In genomic region chr12:58295268-58295667, GRCh38 we compare ENCODE assay signal across 36 cellular contexts.
DNase-seq lines count a peak whose midpoint lies in the region; ATAC-seq, FAIRE-seq and TF ChIP-seq lines count a peak whose summit lies in the region.
"Had no signal": no experiment of that assay in that cellular context is flagged by ENCODE, and none has a peak within 500 bp of the region (broad histone marks: within the 10 kb centered on the region; RNA-seq: fewer than 3 reads in every experiment).

No MANE protein-coding gene starts in this region.

- dilution Hi-C loops in IMR-90 (cut with HindIII; ENCODE audit: low sequenced_read_pairs, unreplicated experiment) = no loop called here

- H2AFZ ChIP-seq in HepG2 (ENCODE audit: low read length) = no peak overlapping the region
- no peak overlapping the region for H2AFZ ChIP-seq in IMR-90 (replicated peaks; ENCODE audit: low read length, poor library complexity)
- H2AFZ ChIP-seq in K562 (ENCODE audit: low read depth, low read length) = no peak overlapping the region
- H2AFZ ChIP-seq in trophoblast cell (ENCODE audit: insufficient read depth, low read length, poor library complexity) = no peak overlapping the region

- H3K9me1 ChIP-seq in IMR-90 (ENCODE audit: insufficient read depth, low read length) = no peaks in the 10 kb centered on the region
- no peaks in the 10 kb centered on the region for H3K9me1 ChIP-seq in K562 (ENCODE audit: control insufficient read depth, insufficient read depth, low read length)

- DNase-seq in HepG2 (ENCODE audit: low spot score) (no peak), right lobe of liver (no peak), A549 (ENCODE audit: low read depth in 1 of 2, low spot score in 1 of 2) (no peak), IMR-90 (no peak), K562 (ENCODE audit: extremely low read depth in 1 of 4, low spot score in 3 of 4) (no peak), progenitor cell of endocrine pancreas (ENCODE audit: low spot score, unreplicated experiment) (no peak), trophoblast cell (no peak)
- no peak for DNase-seq in activated CD8-positive, alpha-beta memory T cell treated with anti-CD3 and anti-CD28 coated beads for 24 hours
- DNase-seq: 8988T; ACHN; AML-193; BE2C; C1 segment of cervical spinal cord; Caco-2; Calu3; CD4-positive, alpha-beta memory T cell; CD4-positive, alpha-beta T cell; CD4-positive, CD25-positive, alpha-beta regulatory T cell; CD8-positive, alpha-beta memory T cell; CD8-positive, alpha-beta T cell; COR-L47; DMS 273 treated with DMSO at 0.1 percent for 48 hours; DMS153; DMS53; DMS79; DMS79 treated with DMSO at 0.1 percent for 48 hours; DND-41; EL had no signal

- no peak overlapping the region for H3K27ac ChIP-seq in HepG2 (ENCODE audit: extremely low read length, insufficient read depth, low read length)
- H3K27ac ChIP-seq in right lobe of liver = no peak overlapping the region
- H3K27ac ChIP-seq in A549 = no peak overlapping the region
- no peak overlapping the region for H3K27ac ChIP-seq in IMR-90 (ENCODE audit: insufficient read depth, low read length)
- no peak overlapping the region for H3K27ac ChIP-seq in K562 (ENCODE audit: extremely low read depth, low read depth, low read length)
- H3K27ac ChIP-seq in trophoblast cell (ENCODE audit: low read depth, low read length) = no peak overlapping the region
- H3K27ac ChIP-seq: 22Rv1; BLaER1; BLaER1 treated with 17β-estradiol and CSF1 and Interleukin-3, amounts not matched to agents 10 nM and 100 nM; C4-2B had no signal

- TF ChIP-seq CTCF in HepG2 (CRISPR knock-in tag; IDR thresholded peaks at IDR 0.05) = no peak
- TF ChIP-seq CTCF in right lobe of liver (IDR thresholded peaks at IDR 0.05) = no peak
- TF ChIP-seq CTCF in A549 (IDR thresholded peaks at IDR 0.05) = no peak
- TF ChIP-seq CTCF in IMR-90 (conservative IDR thresholded peaks at IDR 0.05; ENCODE audit: low read depth, low read length) = no peak
- TF ChIP-seq CTCF in K562 (IDR thresholded peaks at IDR 0.05 in 2 of 3, conservative IDR thresholded peaks at IDR 0.05 in 1 of 3; ENCODE audit: insufficient read depth in 2 of 3, low read depth in 1 of 3, low read length in 3 of 3) = no peak
- no peak for TF ChIP-seq CTCF in progenitor cell of endocrine pancreas (IDR thresholded peaks at IDR 0.05; ENCODE audit: unreplicated experiment)

- ATAC-seq in HepG2 (no peak), right lobe of liver (no peak), A549 (no peak), IMR-90 (ENCODE audit: low read depth) (no peak), K562 (no peak)
- ATAC-seq: CD8-positive, alpha-beta T cell had no signal

- H3K36me3 Mint-ChIP-seq in progenitor cell of endocrine pancreas (ENCODE audit: insufficient read depth) = no peaks in the 10 kb centered on the region
- H3K36me3 Mint-ChIP-seq: CD14-positive monocyte; CD4-positive, alpha-beta memory T cell; CD4-positive, CD25-positive, alpha-beta regulatory T cell; CD8-positive, alpha-beta memory T cell; CD8-positive, alpha-beta T cell had no signal

- no peak overlapping the region for H2BK15ac ChIP-seq in IMR-90 (ENCODE audit: low read depth, low read length)

- H3K4me1 ChIP-seq in HepG2 (ENCODE audit: insufficient read depth, low read length) (peaks cover 11% of the 10 kb centered on the region), right lobe of liver (no peaks in the 10 kb centered on the region), A549 (no peaks in the 10 kb centered on the region), IMR-90 (ENCODE audit: control insufficient read depth, insufficient read depth, low read length) (peaks cover 2% of the 10 kb centered on the region; the same call in 1 of the 2 replicates), K562 (replicated peaks in 1 of 2; ENCODE audit: control insufficient read depth in 2 of 2, insufficient read depth in 2 of 2, low read length in 2 of 2) (no peaks in the 10 kb centered on the region), trophoblast cell (ENCODE audit: control insufficient read depth in 1 of 2, insufficient read depth in 2 of 2, low read length in 2 of 2) (no peaks in the 10 kb centered on the region)
- H3K4me1 ChIP-seq: BE2C; BLaER1; BLaER1 treated with 17β-estradiol and CSF1 and Interleukin-3, amounts not matched to agents 10 nM and 100 nM; Caco-2 had no signal

- 0% methylated on average over 1 of the region's 1 CpG for WGBS in HepG2 (ENCODE audit: low lambda C conversion rate)
- 21% methylated on average over 1 of the region's 1 CpG for WGBS in right lobe of liver (ENCODE audit: insufficient coverage, low coverage, low lambda C conversion rate, missing lambda C conversion rate)
- WGBS in A549 (ENCODE audit: missing lambda C conversion rate) = 95% methylated on average over 1 of the region's 1 CpG
- WGBS in IMR-90 (ENCODE audit: extremely low coverage in 2 of 2, insufficient read length in 1 of 2), 2 experiments = no CpG with 5 or more reads among the region's 1 CpG
- 0% methylated on average over 1 of the region's 1 CpG for WGBS in K562 (ENCODE audit: insufficient coverage, low coverage, missing lambda C conversion rate)
- WGBS in trophoblast cell (ENCODE audit: extremely low coverage, insufficient coverage, insufficient read length) = no CpG with 5 or more reads among the region's 1 CpG

- no peak overlapping the region for H4K8ac ChIP-seq in IMR-90 (ENCODE audit: low read depth in 2 of 2, low read length in 2 of 2)
- H4K8ac ChIP-seq in trophoblast cell (ENCODE audit: low read depth, low read length) = no peak overlapping the region

- H3K79me1 ChIP-seq in IMR-90 (ENCODE audit: low read depth in 1 of 2, low read length in 2 of 2) = no peaks in the 10 kb centered on the region
- H3K79me1 ChIP-seq in trophoblast cell (ENCODE audit: low read length) = no peaks in the 10 kb centered on the region

- TF ChIP-seq EP300 in HepG2 (IDR thresholded peaks at IDR 0.05; ENCODE audit: low read depth in 2 of 2, low read length in 2 of 2) = no peak
- TF ChIP-seq EP300 in HepG2 (CRISPR knock-in tag; IDR thresholded peaks at IDR 0.05; ENCODE audit: borderline replicate concordance) = no peak
- TF ChIP-seq EP300 in A549 (IDR thresholded peaks at IDR 0.05) = no peak
- no peak for TF ChIP-seq EP300 in K562 (IDR thresholded peaks at IDR 0.05; ENCODE audit: low read length)

- TF ChIP-seq POLR2A in HepG2 (IDR thresholded peaks at IDR 0.05; ENCODE audit: insufficient read depth in 1 of 2, low read depth in 2 of 2, low read length in 2 of 2) = no peak
- no peak for TF ChIP-seq POLR2A in right lobe of liver (IDR thresholded peaks at IDR 0.05)
- no peak for TF ChIP-seq POLR2A in A549 (IDR thresholded peaks at IDR 0.05; ENCODE audit: low read length)
- no peak for TF ChIP-seq POLR2A in IMR-90 (IDR thresholded peaks at IDR 0.05; ENCODE audit: low read depth, low read length)
- TF ChIP-seq POLR2A in K562 (conservative IDR thresholded peaks at IDR 0.05) = no peak

- no peak overlapping the region for H3K56ac ChIP-seq in IMR-90 (ENCODE audit: extremely low read depth, insufficient read depth, low read length)

- no peak overlapping the region for H4K12ac ChIP-seq in trophoblast cell (ENCODE audit: low read depth, low read length)

- in situ Hi-C loops in HepG2 (cut with HindIII; ENCODE audit: extremely low pct_ligation_motif_present, low pct_unique_long_range_greater_than_20kb) = no loop called here
- in situ Hi-C loops in IMR-90 (cut with MboI; ENCODE audit: low sequenced_read_pairs) = no loop called here
- in situ Hi-C loops in K562 (cut with MboI) = no loop called here

- H3K36me3 ChIP-seq in HepG2 (replicated peaks in 1 of 2; ENCODE audit: control insufficient read depth in 1 of 2, insufficient read depth in 2 of 2, low read length in 2 of 2) (no peaks in the 10 kb centered on the region), right lobe of liver (no peaks in the 10 kb centered on the region), IMR-90 (ENCODE audit: control insufficient read depth, insufficient read depth, low read length) (no peaks in the 10 kb centered on the region), K562 (ENCODE audit: control insufficient read depth, insufficient read depth, low read length) (no peaks in the 10 kb centered on the region), trophoblast cell (ENCODE audit: control insufficient read depth in 1 of 2, insufficient read depth in 2 of 2, low read length in 2 of 2) (no peaks in the 10 kb centered on the region)
- H3K36me3 ChIP-seq: BE2C; BLaER1; BLaER1 treated with 17β-estradiol and CSF1 and Interleukin-3, amounts not matched to agents 10 nM and 100 nM had no signal

- H2AK5ac ChIP-seq in IMR-90 (ENCODE audit: low read depth, low read length) (no peak overlapping the region), trophoblast cell (ENCODE audit: low read length) (no peak overlapping the region)

- H4K20me1 ChIP-seq in HepG2 (ENCODE audit: insufficient read depth, low read length) (no peaks in the 10 kb centered on the region), IMR-90 (ENCODE audit: insufficient read depth, low read length) (no peaks in the 10 kb centered on the region), K562 (replicated peaks; ENCODE audit: control insufficient read depth, insufficient read depth, low read length) (no peaks in the 10 kb centered on the region)
- H4K20me1 ChIP-seq: BLaER1; BLaER1 treated with 17β-estradiol and CSF1 and Interleukin-3, amounts not matched to agents 10 nM and 100 nM had no signal

- FAIRE-seq in HepG2 (lab: Jason Lieb, UNC) = no peak
- FAIRE-seq in A549 (lab: Jason Lieb, UNC) = no peak
- FAIRE-seq in K562 (lab: Jason Lieb, UNC) = no peak
- FAIRE-seq: A204.1, D721Med had no signal

- no peak overlapping the region for H4K5ac ChIP-seq in IMR-90 (ENCODE audit: low read depth, low read length)

- H2AK9ac ChIP-seq in IMR-90 (replicated peaks; ENCODE audit: low read depth, low read length, poor library complexity) = no peak overlapping the region

- no peak overlapping the region for H3K27ac Mint-ChIP-seq in progenitor cell of endocrine pancreas
- H3K27ac Mint-ChIP-seq: B cell; CD14-positive monocyte; CD4-positive, alpha-beta memory T cell; CD4-positive, alpha-beta T cell; CD4-positive, CD25-positive, alpha-beta regulatory T cell; CD8-positive, alpha-beta memory T cell; CD8-positive, alpha-beta T cell had no signal

- H4K91ac ChIP-seq in IMR-90 (ENCODE audit: insufficient read depth, low read depth, low read length) = no peak overlapping the region
- no peak overlapping the region for H4K91ac ChIP-seq in trophoblast cell (ENCODE audit: low read depth, low read length)

- no peaks in the 10 kb centered on the region for H3K27me3 Mint-ChIP-seq in progenitor cell of endocrine pancreas

- no peaks in the 10 kb centered on the region for H3K27me3 ChIP-seq in HepG2 (ENCODE audit: control insufficient read depth in 1 of 2, insufficient read depth in 2 of 2, low read length in 2 of 2)
- H3K27me3 ChIP-seq in right lobe of liver = no peaks in the 10 kb centered on the region
- no peaks in the 10 kb centered on the region for H3K27me3 ChIP-seq in IMR-90 (ENCODE audit: control insufficient read depth, insufficient read depth, low read length)
- no peaks in the 10 kb centered on the region for H3K27me3 ChIP-seq in K562 (ENCODE audit: control insufficient read depth in 2 of 2, insufficient read depth in 2 of 2, low read length in 2 of 2)
- no peaks in the 10 kb centered on the region for H3K27me3 ChIP-seq in trophoblast cell (ENCODE audit: insufficient read depth, low read length)
- H3K27me3 ChIP-seq: BLaER1; BLaER1 treated with 17β-estradiol and CSF1 and Interleukin-3, amounts not matched to agents 10 nM and 100 nM had no signal

- H3K9me3 Mint-ChIP-seq in progenitor cell of endocrine pancreas (ENCODE audit: low read depth) = no peaks in the 10 kb centered on the region
- H3K9me3 Mint-ChIP-seq: CD14-positive monocyte; CD4-positive, alpha-beta memory T cell; CD4-positive, alpha-beta T cell; CD4-positive, CD25-positive, alpha-beta regulatory T cell; CD8-positive, alpha-beta memory T cell; CD8-positive, alpha-beta T cell had no signal

- H2BK20ac ChIP-seq in IMR-90 (ENCODE audit: low read depth, low read length) = no peak overlapping the region

- H3K4me2 ChIP-seq in HepG2 (ENCODE audit: low read depth, low read length) = no peak overlapping the region
- no peak overlapping the region for H3K4me2 ChIP-seq in A549
- H3K4me2 ChIP-seq in IMR-90 (ENCODE audit: low read depth, low read length) = no peak overlapping the region
- no peak overlapping the region for H3K4me2 ChIP-seq in K562 (ENCODE audit: insufficient read depth, low read length)
- H3K4me2 ChIP-seq in trophoblast cell (ENCODE audit: low read length) = no peak overlapping the region
- H3K4me2 ChIP-seq: BLaER1; BLaER1 treated with 17β-estradiol and CSF1 and Interleukin-3, amounts not matched to agents 10 nM and 100 nM had no signal

- H3K9me3 ChIP-seq in HepG2 (ENCODE audit: low read length) (no peaks in the 10 kb centered on the region), right lobe of liver (no peaks in the 10 kb centered on the region), A549 (no peaks in the 10 kb centered on the region), IMR-90 (ENCODE audit: control insufficient read depth, insufficient read depth, low read length) (no peaks in the 10 kb centered on the region), K562 (replicated peaks; ENCODE audit: control insufficient read depth, insufficient read depth, low read depth, low read length) (no peaks in the 10 kb centered on the region), trophoblast cell (ENCODE audit: insufficient read depth, low read depth, low read length) (no peaks in the 10 kb centered on the region)
- H3K9me3 ChIP-seq: BE2C; BLaER1; BLaER1 treated with 17β-estradiol and CSF1 and Interleukin-3, amounts not matched to agents 10 nM and 100 nM; Caco-2 had no signal

- TF ChIP-seq RAD21 in HepG2 (CRISPR knock-in tag; IDR thresholded peaks at IDR 0.05) (no peak), A549 (conservative IDR thresholded peaks at IDR 0.05 in 1 of 2, IDR thresholded peaks at IDR 0.05 in 1 of 2) (no peak), IMR-90 (IDR thresholded peaks at IDR 0.05; ENCODE audit: low read length) (no peak), K562 (CRISPR knock-in tag; conservative IDR thresholded peaks at IDR 0.05 in 1 of 2, IDR thresholded peaks at IDR 0.05 in 1 of 2) (no peak)

- BruUV-seq in HepG2 (replicated peaks; lab: Mats Ljungman, UMichigan) = no TSS peak
- no TSS peak for BruUV-seq in IMR-90 (replicated peaks; lab: Mats Ljungman, UMichigan)
- no TSS peak for BruUV-seq in K562 (replicated peaks; lab: Mats Ljungman, UMichigan)

- H2BK120ac ChIP-seq in IMR-90 (ENCODE audit: low read depth, low read length) (no peak overlapping the region), trophoblast cell (ENCODE audit: insufficient read depth, low read length, poor library complexity) (no peak overlapping the region)

- H3K9ac ChIP-seq in HepG2 (ENCODE audit: insufficient read depth, low read depth, low read length) (no peak overlapping the region), IMR-90 (ENCODE audit: low read depth, low read length) (no peak overlapping the region), K562 (ENCODE audit: insufficient read depth in 1 of 2, low read depth in 2 of 2, low read length in 2 of 2) (no peak overlapping the region), trophoblast cell (ENCODE audit: low read length) (no peak overlapping the region)
- H3K9ac ChIP-seq: BLaER1; BLaER1 treated with 17β-estradiol and CSF1 and Interleukin-3, amounts not matched to agents 10 nM and 100 nM had no signal

- H3K79me2 ChIP-seq in HepG2 (ENCODE audit: insufficient read depth, low read length) = no peaks in the 10 kb centered on the region
- no peaks in the 10 kb centered on the region for H3K79me2 ChIP-seq in K562 (ENCODE audit: control insufficient read depth, insufficient read depth, low read length)
- no peaks in the 10 kb centered on the region for H3K79me2 ChIP-seq in trophoblast cell (ENCODE audit: control insufficient read depth, insufficient read depth, low read length, poor library complexity)

- intact Hi-C loops in HepG2 (cut with micrococcal nuclease; ENCODE audit: unreplicated experiment) (no loop called here), right lobe of liver (cut with DNase I) (no loop called here), IMR-90 (cut with micrococcal nuclease) (no loop called here), K562 (cut with micrococcal nuclease) (no loop called here)

- H3K18ac ChIP-seq in IMR-90 (ENCODE audit: low read depth, low read length) (no peak overlapping the region), trophoblast cell (ENCODE audit: low read length) (no peak overlapping the region)

- POLR2A ChIA-PET in HepG2 (lab: Yijun Ruan, JAX) = no interaction called here
- POLR2A ChIA-PET in A549 (lab: Yijun Ruan, JAX) = no interaction called here
- POLR2A ChIA-PET in IMR-90 (lab: Charles Lee; ENCODE audit: unreplicated experiment) = no interaction called here
- POLR2A ChIA-PET in K562 (lab: Yijun Ruan, JAX) = no interaction called here

- H2BK5ac ChIP-seq in IMR-90 (ENCODE audit: low read depth, low read length, poor library complexity, severe bottlenecking) (no peak overlapping the region), trophoblast cell (ENCODE audit: low read depth, low read length, poor library complexity) (no peak overlapping the region)

- H3K4me3 Mint-ChIP-seq in progenitor cell of endocrine pancreas (ENCODE audit: low read depth) = no peak overlapping the region
- H3K4me3 Mint-ChIP-seq: B cell; CD14-positive monocyte; CD4-positive, alpha-beta memory T cell; CD4-positive, alpha-beta T cell; CD4-positive, CD25-positive, alpha-beta regulatory T cell; CD8-positive, alpha-beta memory T cell; CD8-positive, alpha-beta T cell had no signal

- H3K14ac ChIP-seq in IMR-90 (replicated peaks; ENCODE audit: low read depth, low read length) (no peak overlapping the region), trophoblast cell (ENCODE audit: low read length) (no peak overlapping the region)

- H3K4me3 ChIP-seq in HepG2 (replicated peaks in 1 of 3; ENCODE audit: insufficient read depth in 1 of 3, low read depth in 2 of 3, low read length in 3 of 3) (no peak overlapping the region), right lobe of liver (no peak overlapping the region), A549 (no peak overlapping the region), IMR-90 (ENCODE audit: insufficient read depth, low read depth, low read length) (no peak overlapping the region), K562 (no peak overlapping the region), trophoblast cell (ENCODE audit: low read depth, low read length) (no peak overlapping the region)
- H3K4me3 ChIP-seq: BLaER1; BLaER1 treated with 17β-estradiol and CSF1 and Interleukin-3, amounts not matched to agents 10 nM and 100 nM had no signal

- CTCF ChIA-PET in HepG2 (lab: Yijun Ruan, JAX; ENCODE audit: low intra/inter-chr PET ratio, low total read pairs) (no interaction called here), A549 (lab: Yijun Ruan, JAX) (no interaction called here), IMR-90 (lab: Yijun Ruan, JAX) (no interaction called here), K562 (lab: Yijun Ruan, JAX; ENCODE audit: low intra/inter-chr PET ratio) (no interaction called here)

- no peak overlapping the region for H3K23ac ChIP-seq in IMR-90 (ENCODE audit: low read depth, low read length)
- H3K23ac ChIP-seq in trophoblast cell (ENCODE audit: low read length) = no peak overlapping the region

- H3K4ac ChIP-seq in IMR-90 (ENCODE audit: low read depth, low read length) = no peak overlapping the region
- no peak overlapping the region for H3K4ac ChIP-seq in trophoblast cell (ENCODE audit: low read depth, low read length)

- H3K4me1 Mint-ChIP-seq in progenitor cell of endocrine pancreas (ENCODE audit: low read depth) = peaks cover 4% of the 10 kb centered on the region
- H3K4me1 Mint-ChIP-seq: B cell; CD14-positive monocyte; CD8-positive, alpha-beta memory T cell had no signal

- H2BK12ac ChIP-seq in trophoblast cell (ENCODE audit: low read length) = no peak overlapping the region

Comparison
In these comparisons a context has a peak if more than half of its experiments do, and no peak if none do; other contexts are left out.
1. Of the 241 proteins assayed by ChIP-seq in both HepG2 and K562: peak only in HepG2: MAFF and MAFK; only in K562: none; in both: none; in neither: 239.